In genomic region chr17:40598928-40599627, GRCh38 we compare ENCODE assay signal across 8 cellular contexts. TPM values are rescaled to one million over a fixed set of nuclear protein-coding genes. Genes with fewer than 3 reads are reported as not detected.
DNase-seq lines count a peak whose midpoint lies in the region; ATAC-seq, FAIRE-seq and TF ChIP-seq lines count a peak whose summit lies in the region.

No MANE protein-coding gene starts in this region.

- FAIRE-seq in HTR-8/SVneo (lab: Jason Lieb, UNC), result no peak

- peak overlapping the region; percentile 79 for H3K4me3 Mint-ChIP-seq in activated naive CD8-positive, alpha-beta T cell treated with anti-CD3 and anti-CD28 coated beads, Interleukin-2, amount 10 ng/mL, durations not matched to agents 7 days and 5 days
- no peak overlapping the region for H3K4me3 Mint-ChIP-seq in nephron

- peaks cover 11% of the 10 kb centered on the region for H3K36me3 Mint-ChIP-seq in activated naive CD8-positive, alpha-beta T cell treated with anti-CD3 and anti-CD28 coated beads, Interleukin-2, amount 10 ng/mL, durations not matched to agents 7 days and 5 days
- no peaks in the 10 kb centered on the region for H3K36me3 Mint-ChIP-seq in nephron (ENCODE audit: low read depth)

- H3K4me1 Mint-ChIP-seq in activated naive CD8-positive, alpha-beta T cell treated with anti-CD3 and anti-CD28 coated beads, Interleukin-2, amount 10 ng/mL, durations not matched to agents 7 days and 5 days, result peaks cover 79% of the 10 kb centered on the region
- H3K4me1 Mint-ChIP-seq in nephron, result peaks cover 6% of the 10 kb centered on the region

- POLR2A ChIA-PET in activated naive CD8-positive, alpha-beta T cell treated with anti-CD3 and anti-CD28 coated beads, Interleukin-2, amount 10 ng/mL, durations not matched to agents 7 days and 5 days (lab: Charles Lee), result interaction anchor here (1.4 to 2.8 kb wide), 5 partner anchors 16 to 39 kb away, joined by 6 to 40 read pairs (median 11); partner anchors contain the start of gene CCR7

- no peak for TF ChIP-seq CTCF in nephron (IDR thresholded peaks at IDR 0.05; ENCODE audit: unreplicated experiment in 3 of 3)

- peak overlapping the region; percentile 98 for H3K27ac Mint-ChIP-seq in activated naive CD8-positive, alpha-beta T cell treated with anti-CD3 and anti-CD28 coated beads, Interleukin-2, amount 10 ng/mL, durations not matched to agents 7 days and 5 days
- peak overlapping the region in 2 of 3 experiments; percentile 6 to 21 for H3K27ac Mint-ChIP-seq in nephron

- peaks cover 2% of the 10 kb centered on the region for H3K9me3 Mint-ChIP-seq in activated naive CD8-positive, alpha-beta T cell treated with anti-CD3 and anti-CD28 coated beads, Interleukin-2, amount 10 ng/mL, durations not matched to agents 7 days and 5 days
- H3K9me3 Mint-ChIP-seq in nephron, result no peaks in the 10 kb centered on the region

- ATAC-seq in GM21786 (IDR thresholded peaks at IDR 0.05; ENCODE audit: unreplicated experiment), result peak; percentile 49
- peak; percentile 23 for ATAC-seq in activated naive CD8-positive, alpha-beta T cell treated with anti-CD3 and anti-CD28 coated beads, Interleukin-2, amount 10 ng/mL, durations not matched to agents 7 days and 5 days (ENCODE audit: low read depth)

- peak; percentile 11 for DNase-seq in GDM1 (lab: John Stamatoyannopoulos, UW)
- peak; percentile 82 to 93 for DNase-seq in NOMO-1 (lab: John Stamatoyannopoulos, UW; ENCODE audit: unreplicated experiment in 2 of 2)
- no peak for DNase-seq in activated naive CD8-positive, alpha-beta T cell treated with anti-CD3 and anti-CD28 coated beads, Interleukin-2, amount 10 ng/mL, durations not matched to agents 7 days and 5 days
- no peak for DNase-seq in HTR-8/SVneo (ENCODE audit: insufficient read length, low spot score)
- no peak for DNase-seq in HT-29 (ENCODE audit: low spot score)
- no peak for DNase-seq in DMS79 treated with DMSO at 0.1 percent for 48 hours (lab: John Stamatoyannopoulos, UW)

- no peaks in the 10 kb centered on the region for H3K27me3 Mint-ChIP-seq in activated naive CD8-positive, alpha-beta T cell treated with anti-CD3 and anti-CD28 coated beads, Interleukin-2, amount 10 ng/mL, durations not matched to agents 7 days and 5 days
- H3K27me3 Mint-ChIP-seq in nephron (ENCODE audit: low read depth), result peaks cover 9% of the 10 kb centered on the region

RNA-seq across cellular contexts. Expression of gene CCR7, which starts 33.8 kb away (rescaled TPM):
- 100 to 1,000 TPM; 231 to 238 TPM for total RNA-seq in activated naive CD8-positive, alpha-beta T cell treated with anti-CD3 and anti-CD28 coated beads, Interleukin-2, amount 10 ng/mL, durations not matched to agents 7 days and 5 days
- not detected in 2 replicates for total RNA-seq in HT-29 (2014; rRNA removed; shearing (Covaris generic))

RNA-seq across cellular contexts. Expression of gene SMARCE1, which starts 48.5 kb away (rescaled TPM):
- 100 to 1,000 TPM; 109 to 117 TPM for total RNA-seq in activated naive CD8-positive, alpha-beta T cell treated with anti-CD3 and anti-CD28 coated beads, Interleukin-2, amount 10 ng/mL, durations not matched to agents 7 days and 5 days
- total RNA-seq in HT-29 (2014; rRNA removed; shearing (Covaris generic)), result 30.0 and 34.8 TPM in 2 replicates

Comparison
In these comparisons a context has a peak if more than half of its experiments do, and no peak if none do; other contexts are left out.
1. DNase-seq: peak in GDM1 (single experiment) and NOMO-1 (2 of 2); none in activated naive CD8-positive, alpha-beta T cell treated with anti-CD3 and anti-CD28 coated beads, Interleukin-2, amount 10 ng/mL, durations not matched to agents 7 days and 5 days (single experiment), HTR-8/SVneo (single experiment), HT-29 (single experiment) and DMS79 treated with DMSO at 0.1 percent for 48 hours (single experiment).
2. RNA of gene CCR7, which starts 33.8 kb away (total RNA-seq): 231 to 238 TPM in activated naive CD8-positive, alpha-beta T cell treated with anti-CD3 and anti-CD28 coated beads, Interleukin-2, amount 10 ng/mL, durations not matched to agents 7 days and 5 days; not detected in HT-29; every median in the first group is over 100 times any median in the second.